In the genomic region with DNA sequence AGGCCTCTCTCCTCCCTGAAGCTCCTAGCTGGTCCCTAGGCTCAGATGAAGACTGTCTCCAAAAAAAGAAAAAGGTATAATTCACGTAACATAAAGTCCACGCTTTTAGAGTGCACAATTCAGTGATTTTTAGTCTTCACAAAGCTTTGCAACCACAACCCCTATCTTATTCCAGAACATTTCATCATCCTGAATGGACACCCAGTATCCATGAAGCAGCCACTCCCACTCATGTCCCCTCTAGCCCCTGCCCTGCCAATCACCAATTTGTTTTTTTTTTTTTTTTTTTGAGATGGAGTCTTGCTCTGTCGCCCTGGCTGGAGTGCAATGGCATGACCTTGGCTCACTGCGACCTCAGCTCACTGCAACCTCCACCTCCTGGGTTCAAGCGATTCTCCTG, we compare ENCODE assay signal across 20 cellular contexts. TPM values are rescaled to one million over a fixed set of nuclear protein-coding genes. Genes with fewer than 3 reads are reported as not detected.
"Had no signal": no experiment of that assay in that cellular context is flagged by ENCODE, and none has a peak within 500 bp of the region (broad histone marks: within the 10 kb centered on the region; RNA-seq: fewer than 3 reads in every experiment).

No MANE protein-coding gene starts in this region.

- H3K4me3 ChIP-seq: adrenal gland, dorsolateral prefrontal cortex, esophagus squamous epithelium, stomach, thoracic aorta, uterus had no signal

- H3K4me3 Mint-ChIP-seq: activated CD4-positive, alpha-beta T cell treated with anti-CD3 and anti-CD28 coated beads, Interleukin-2, amount 10 ng/mL, durations not matched to agents 7 days and 5 days had no signal

- ATAC-seq: left colon had no signal

- H3K27me3 Mint-ChIP-seq: activated CD4-positive, alpha-beta T cell treated with anti-CD3 and anti-CD28 coated beads, Interleukin-2, amount 10 ng/mL, durations not matched to agents 7 days and 5 days had no signal

- H3K9me3 ChIP-seq: adrenal gland, esophagus squamous epithelium, stomach, thoracic aorta, uterus had no signal

- H3K36me3 ChIP-seq: thoracic aorta, uterus had no signal

- DNase-seq: activated CD4-positive, alpha-beta T cell treated with anti-CD3 and anti-CD28 coated beads, Interleukin-2, amount 10 ng/mL, durations not matched to agents 7 days and 5 days; activated CD4-positive, CD25-positive, alpha-beta regulatory T cell; activated CD8-positive, alpha-beta memory T cell treated with anti-CD3 and anti-CD28 coated beads for 24 hours; activated naive CD4-positive, alpha-beta T cell treated with anti-CD3 and anti-CD28 coated beads, Interleukin-2, amount 50 U/mL, for 16 hours; activated T-cell treated with anti-CD3 and anti-CD28 coated beads for 4 hours; adrenal gland; brain microvascular endothelial cell; cerebellar nuclear complex; dorsolateral prefrontal cortex; esophagus squamous epithelium; foreskin fibroblast; left colon; retina; stimulated activated CD4-positive, alpha-beta T cell treated with anti-CD3 and anti-CD28 coated beads, Interleukin-15, amount 100 ng/mL, for 24 hours; stimulated activated CD4-positive, alpha-beta T cell treated with anti-CD3 and anti-CD28 coated beads, Interleukin-4, amount 100 ng/mL, for 24 hours; stomach; uterus had no signal

- H3K27ac Mint-ChIP-seq: activated CD4-positive, alpha-beta T cell treated with anti-CD3 and anti-CD28 coated beads, Interleukin-2, amount 10 ng/mL, durations not matched to agents 7 days and 5 days had no signal

- H3K27me3 ChIP-seq: adrenal gland, brain microvascular endothelial cell, dorsolateral prefrontal cortex, esophagus squamous epithelium, stomach, uterus had no signal

- H3K9me3 Mint-ChIP-seq: activated CD4-positive, alpha-beta T cell treated with anti-CD3 and anti-CD28 coated beads, Interleukin-2, amount 10 ng/mL, durations not matched to agents 7 days and 5 days had no signal

- H3K27ac ChIP-seq: adrenal gland, brain microvascular endothelial cell, esophagus squamous epithelium, stomach, thoracic aorta, uterus had no signal

RNA-seq across cellular contexts. Expression of a gene that starts 9.3 kb away (rescaled TPM):
- total RNA-seq: skeletal muscle tissue had no signal

RNA-seq across cellular contexts. Expression of a gene that starts 16.7 kb away (rescaled TPM):
- total RNA-seq: activated CD4-positive, alpha-beta T cell treated with anti-CD3 and anti-CD28 coated beads, Interleukin-2, amount 10 ng/mL, durations not matched to agents 7 days and 5 days; dorsolateral prefrontal cortex; esophagus squamous epithelium; left colon; lung microvascular endothelial cell; skeletal muscle tissue; stomach; thoracic aorta had no signal

RNA-seq across cellular contexts. Expression of a gene that starts 23.1 kb away (rescaled TPM):
- total RNA-seq: esophagus squamous epithelium, lung microvascular endothelial cell, skeletal muscle tissue had no signal
